ENCODE assay signal across 25 cellular contexts in genomic region chr2:20194097-20194989, GRCh38. TPM values are rescaled to one million over a fixed set of nuclear protein-coding genes. Genes with fewer than 3 reads are reported as not detected.
DNase-seq lines count a peak whose midpoint lies in the region; ATAC-seq, FAIRE-seq and TF ChIP-seq lines count a peak whose summit lies in the region.
"Had no signal": no experiment of that assay in that cellular context is flagged by ENCODE, and none has a peak within 500 bp of the region (broad histone marks: within the 10 kb centered on the region; RNA-seq: fewer than 3 reads in every experiment).

No MANE protein-coding gene starts in this region.

- H3K9me3 Mint-ChIP-seq in neural crest cell (no peaks in the 10 kb centered on the region), natural killer cell (no peaks in the 10 kb centered on the region)

- no peaks in the 10 kb centered on the region for H3K36me3 ChIP-seq in HepG2 (replicated peaks in 1 of 2; ENCODE audit: control insufficient read depth in 1 of 2, insufficient read depth in 2 of 2, low read length in 2 of 2)
- H3K36me3 ChIP-seq in mesenchymal stem cell (ENCODE audit: control insufficient read depth in 1 of 2, insufficient read depth in 2 of 2, low read depth in 1 of 2, low read length in 2 of 2), result peaks cover 0 to 4% of the 10 kb centered on the region in 2 experiments

- BruUV-seq in HepG2 (replicated peaks; lab: Mats Ljungman, UMichigan), result no TSS peak

- no peak for TF ChIP-seq POLR2A in HepG2 (IDR thresholded peaks at IDR 0.05; ENCODE audit: insufficient read depth in 1 of 2, low read depth in 2 of 2, low read length in 2 of 2)

- no peak overlapping the region for H3K4me2 ChIP-seq in HepG2 (ENCODE audit: low read depth, low read length)
- H3K4me2 ChIP-seq in mesenchymal stem cell (ENCODE audit: low read length, poor library complexity, severe bottlenecking), result no peak overlapping the region
- H3K4me2 ChIP-seq: KMS-11 had no signal

- no peaks in the 10 kb centered on the region for H3K79me2 ChIP-seq in HepG2 (ENCODE audit: insufficient read depth, low read length)

- POLR2A ChIA-PET in HepG2 (lab: Yijun Ruan, JAX), result interaction anchor here (1.3 to 1.9 kb wide), 2 partner anchors 29 to 31 kb away, joined by 4 to 6 read pairs; partner anchors contain the start of gene SDC1

- H3K14ac ChIP-seq in mesenchymal stem cell (ENCODE audit: low read length in 2 of 2), result no peak overlapping the region

- ATAC-seq in Right ventricle myocardium inferior (no peak), left cardiac atrium (no peak), HepG2 (no peak), natural killer cell (no peak)
- ATAC-seq: Panc1 had no signal

- H2AFZ ChIP-seq in HepG2 (ENCODE audit: low read length), result no peak overlapping the region
- H2AFZ ChIP-seq in mesenchymal stem cell (ENCODE audit: low read depth, low read length), result no peak overlapping the region

- H3K27me3 Mint-ChIP-seq in neural crest cell (ENCODE audit: low read depth) (no peaks in the 10 kb centered on the region), natural killer cell (ENCODE audit: low read depth in 2 of 2) (peaks cover 0 to 3% of the 10 kb centered on the region in 2 donors)

- CTCF ChIA-PET in HepG2 (lab: Yijun Ruan, JAX; ENCODE audit: low intra/inter-chr PET ratio, low total read pairs), result no interaction called here

- no peak for FAIRE-seq in HepG2 (lab: Jason Lieb, UNC)
- FAIRE-seq: D721Med, H54 had no signal

- H2BK5ac ChIP-seq in mesenchymal stem cell (ENCODE audit: low read depth, low read length, poor library complexity, severe bottlenecking), result no peak overlapping the region

- no peaks in the 10 kb centered on the region for H3K79me1 ChIP-seq in mesenchymal stem cell (replicated peaks; ENCODE audit: low read length, poor library complexity, severe bottlenecking)

- H3K36me3 Mint-ChIP-seq in neural crest cell (ENCODE audit: low read depth), result no peaks in the 10 kb centered on the region
- H3K36me3 Mint-ChIP-seq in natural killer cell, result no peaks in the 10 kb centered on the region

- no peak overlapping the region for H3K4ac ChIP-seq in mesenchymal stem cell (ENCODE audit: low read depth in 1 of 2, low read length in 2 of 2)

- H3K18ac ChIP-seq in mesenchymal stem cell (ENCODE audit: low read depth in 1 of 2, low read length in 2 of 2), result no peak overlapping the region

- H4K91ac ChIP-seq in mesenchymal stem cell (ENCODE audit: low read length), result no peak overlapping the region

- 74% methylated on average over 16 of the region's 16 CpGs for WGBS in HepG2 (ENCODE audit: low lambda C conversion rate)
- 86% methylated on average over 16 of the region's 16 CpGs for WGBS in mesenchymal stem cell

- no peak for TF ChIP-seq CTCF in HepG2 (CRISPR knock-in tag; IDR thresholded peaks at IDR 0.05)
- no peak for TF ChIP-seq CTCF in neural crest cell (conservative IDR thresholded peaks at IDR 0.05)
- no peak for TF ChIP-seq CTCF in GM13977 (IDR thresholded peaks at IDR 0.05; ENCODE audit: extremely low read depth, insufficient read depth, missing control alignments)
- TF ChIP-seq CTCF in natural killer cell (IDR thresholded peaks at IDR 0.05), result no peak

- H3K4me3 ChIP-seq in HepG2 (replicated peaks in 1 of 3; ENCODE audit: insufficient read depth in 1 of 3, low read depth in 2 of 3, low read length in 3 of 3) (no peak overlapping the region), mesenchymal stem cell (ENCODE audit: insufficient read depth in 1 of 2, low read depth in 1 of 2, low read length in 2 of 2) (no peak overlapping the region)

- H4K20me1 ChIP-seq in HepG2 (ENCODE audit: insufficient read depth, low read length), result no peaks in the 10 kb centered on the region

- TF ChIP-seq RAD21 in HepG2 (CRISPR knock-in tag; IDR thresholded peaks at IDR 0.05), result no peak

- H3K4me1 Mint-ChIP-seq in neural crest cell (peaks cover 21% of the 10 kb centered on the region), natural killer cell (no peaks in the 10 kb centered on the region)

- H2BK15ac ChIP-seq in mesenchymal stem cell (ENCODE audit: low read depth, poor library complexity, severe bottlenecking), result no peak overlapping the region

- intact Hi-C loops in Right ventricle myocardium inferior (cut with DNase I), result no loop called here
- intact Hi-C loops in left cardiac atrium (cut with DNase I), result no loop called here
- intact Hi-C loops in HepG2 (cut with micrococcal nuclease; ENCODE audit: unreplicated experiment), result no loop called here
- intact Hi-C loops in natural killer cell (cut with micrococcal nuclease), result no loop called here

- no peak overlapping the region for H2BK12ac ChIP-seq in mesenchymal stem cell (ENCODE audit: low read length in 2 of 2)

- TF ChIP-seq EP300 in HepG2 (IDR thresholded peaks at IDR 0.05; ENCODE audit: low read depth in 2 of 2, low read length in 2 of 2), result no peak
- TF ChIP-seq EP300 in HepG2 (CRISPR knock-in tag; IDR thresholded peaks at IDR 0.05; ENCODE audit: borderline replicate concordance), result no peak

- in situ Hi-C loops in HepG2 (cut with HindIII; ENCODE audit: extremely low pct_ligation_motif_present, low pct_unique_long_range_greater_than_20kb), result no loop called here
- in situ Hi-C loops in GM13977 (cut with MboI; ENCODE audit: low pct_unique_long_range_greater_than_20kb, low sequenced_read_pairs, unreplicated experiment), result no loop called here

- H2AK5ac ChIP-seq in mesenchymal stem cell (ENCODE audit: low read length, severe bottlenecking), result no peak overlapping the region

- H3K4me3 Mint-ChIP-seq in neural crest cell (no peak overlapping the region), natural killer cell (no peak overlapping the region)

- H3K9me3 ChIP-seq in HepG2 (ENCODE audit: low read length) (no peaks in the 10 kb centered on the region), mesenchymal stem cell (ENCODE audit: control insufficient read depth, low read length) (no peaks in the 10 kb centered on the region)

- H3K27ac Mint-ChIP-seq in neural crest cell (ENCODE audit: unreplicated experiment) (peak overlapping the region; percentile 43), natural killer cell (no peak overlapping the region)

- peak; percentile 31 for DNase-seq in Right ventricle myocardium inferior (ENCODE audit: missing footprints)
- no peak for DNase-seq in left cardiac atrium
- no peak for DNase-seq in HepG2 (ENCODE audit: low spot score)
- no peak for DNase-seq in neural crest cell (ENCODE audit: low read depth, low spot score)
- no peak for DNase-seq in mesenchymal stem cell
- no peak for DNase-seq in GM13977 (ENCODE audit: low spot score)
- no peak for DNase-seq in natural killer cell
- no peak for DNase-seq in COR-L47 (lab: John Stamatoyannopoulos, UW)
- DNase-seq: ACHN, AML-193, C1 segment of cervical spinal cord, DMS53, EL, GF-D8, NCI-H1092 treated with DMSO at 0.1 percent for 48 hours, NCI-H2029 treated with DMSO at 0.1 percent for 48 hours, NCI-H345, NCI-H524, NCI-H82 had no signal

- no peak overlapping the region for H3K23ac ChIP-seq in mesenchymal stem cell (ENCODE audit: low read length in 2 of 2)

- H3K27me3 ChIP-seq in HepG2 (ENCODE audit: control insufficient read depth in 1 of 2, insufficient read depth in 2 of 2, low read length in 2 of 2) (no peaks in the 10 kb centered on the region), mesenchymal stem cell (ENCODE audit: control insufficient read depth in 1 of 2, insufficient read depth in 1 of 2, low read length in 2 of 2) (no peaks in the 10 kb centered on the region)

- no peak overlapping the region for H4K8ac ChIP-seq in mesenchymal stem cell (ENCODE audit: low read length)

- H2BK120ac ChIP-seq in mesenchymal stem cell (ENCODE audit: low read depth, low read length), result no peak overlapping the region

- H3K4me1 ChIP-seq in HepG2 (ENCODE audit: insufficient read depth, low read length), result peaks cover 96% of the 10 kb centered on the region
- H3K4me1 ChIP-seq in mesenchymal stem cell (ENCODE audit: control insufficient read depth, insufficient read depth, low read depth, low read length), result peaks cover 11% of the 10 kb centered on the region

- H3K9ac ChIP-seq in HepG2 (ENCODE audit: insufficient read depth, low read depth, low read length), result no peak overlapping the region
- H3K9ac ChIP-seq in mesenchymal stem cell (ENCODE audit: low read length), result no peak overlapping the region
- H3K9ac ChIP-seq: KMS-11 had no signal

- peak overlapping the region; percentile 7 for H3K27ac ChIP-seq in HepG2 (ENCODE audit: extremely low read length, insufficient read depth, low read length)
- H3K27ac ChIP-seq in mesenchymal stem cell (ENCODE audit: low read length, poor library complexity, severe bottlenecking), result no peak overlapping the region
- H3K27ac ChIP-seq: 22Rv1, HL-60, KMS-11 had no signal

TF ChIP-seq in HepG2, 621 proteins besides CTCF, POLR2A, EP300 and RAD21 (continues in another document):
- peak; percentile 12; the same call in 1 of the 2 replicates for TF ChIP-seq HOXA3 (CRISPR knock-in tag; IDR thresholded peaks at IDR 0.05)
- TF ChIP-seq HIVEP1 (CRISPR knock-in tag; IDR thresholded peaks at IDR 0.05), result 0 out of 2 replicates have a peak, but pooled peaks have one; percentile 38

RNA-seq across cellular contexts. Expression of gene SDC1, which starts 30.6 kb away (rescaled TPM):
- total RNA-seq in Right ventricle myocardium inferior (0.68 TPM), left cardiac atrium (under 1 TPM; 0.21 to 0.50 TPM), HepG2 (2016; rRNA removed; fragmentation: Illumina TruSeq; extraction: Trizol) (47.5 and 119 TPM in 2 replicates), neural crest cell (81.0 and 85.4 TPM in 2 replicates), natural killer cell (under 1 TPM in 1 of 3 donors, not detected in 2; 0.63 TPM)
- total RNA-seq in HepG2 (2016; cell fraction: cytosol; rRNA removed; fragmentation: Illumina TruSeq; extraction: Trizol; ENCODE audit: low read depth), result 9.3 and 11.1 TPM in 2 replicates
- total RNA-seq in HepG2 (2016; cell fraction: insoluble cytoplasmic fraction; rRNA removed; fragmentation: Illumina TruSeq; extraction: Trizol), result 45.4 and 119 TPM in 2 replicates
- total RNA-seq in HepG2 (2016; cell fraction: membrane; rRNA removed; fragmentation: Illumina TruSeq; extraction: Trizol), result 27.4 and 30.5 TPM in 2 replicates
- total RNA-seq in HepG2 (2016; cell fraction: nucleus; rRNA removed; fragmentation: Illumina TruSeq; extraction: Trizol), result 90.3 and 111 TPM in 2 replicates
- polyA plus RNA-seq in HepG2 (2011; rRNA removed), result 108 and 113 TPM in 2 replicates
- 78.7 and 130 TPM in 2 replicates for polyA plus RNA-seq in HepG2 (2011; cell fraction: cytosol; rRNA removed)
- polyA plus RNA-seq in HepG2 (2011; cell fraction: nucleus; rRNA removed), result 66.7 and 76.2 TPM in 2 replicates
- 44.8 and 48.6 TPM in 2 replicates for polyA plus RNA-seq in HepG2 (2012)
- polyA plus RNA-seq in HepG2 (2016; cell fraction: cytosol; fragmentation: Illumina TruSeq; extraction: Trizol; ENCODE audit: low read depth), result 8.7 TPM in 2 replicates
- 49.7 and 54.3 TPM in 2 replicates for polyA plus RNA-seq in HepG2 (2016; cell fraction: insoluble cytoplasmic fraction; fragmentation: Illumina TruSeq; extraction: Trizol; ENCODE audit: low read depth)
- 17.8 and 18.0 TPM in 2 replicates for polyA plus RNA-seq in HepG2 (2016; cell fraction: membrane; fragmentation: Illumina TruSeq; extraction: Trizol; ENCODE audit: low read depth)
- 156 and 173 TPM in 2 replicates for polyA plus RNA-seq in HepG2 (2016; cell fraction: nucleus; fragmentation: Illumina TruSeq; extraction: Trizol; ENCODE audit: insufficient read depth, low read depth)
- 13.0 and 159 TPM in 2 replicates for polyA minus RNA-seq in HepG2 (2011; rRNA and poly(A)+ RNA removed; ENCODE audit: low replicate concordance)
- 69.2 and 73.2 TPM in 2 replicates for polyA minus RNA-seq in HepG2 (2011; cell fraction: cytosol; rRNA and poly(A)+ RNA removed)
- polyA minus RNA-seq in HepG2 (2011; cell fraction: nucleus; rRNA and poly(A)+ RNA removed), result 14.8 and 16.3 TPM in 2 replicates
- polyA plus RNA-seq in mesenchymal stem cell (2013, experiment 1 of 2), result 8.4 TPM
- polyA plus RNA-seq in mesenchymal stem cell (2013, experiment 2 of 2), result 6.9 TPM
